19 cellular contexts compared by ENCODE assay signal in genomic region chr2:101790416-101790815, GRCh38.
DNase-seq lines count a peak whose midpoint lies in the region; ATAC-seq and TF ChIP-seq lines count a peak whose summit lies in the region.
"Had no signal": no experiment of that assay in that cellular context is flagged by ENCODE, and none has a peak within 500 bp of the region (broad histone marks: within the 10 kb centered on the region; RNA-seq: fewer than 3 reads in every experiment).

No MANE protein-coding gene starts in this region.

- H3K27ac ChIP-seq in brain microvascular endothelial cell = peak overlapping the region; percentile 49
- peak overlapping the region; percentile 57 to 73 for H3K27ac ChIP-seq in tibial artery
- H3K27ac ChIP-seq: A549, thyroid gland had no signal

- H3K27ac Mint-ChIP-seq in activated naive CD4-positive, alpha-beta T cell treated with anti-CD3 and anti-CD28 coated beads, Interleukin-2, amount 50 U/mL, for 24 hours = peak overlapping the region; percentile 87
- H3K27ac Mint-ChIP-seq in activated naive CD4-positive, alpha-beta T cell treated with anti-CD3 and anti-CD28 coated beads for 36 hours = no peak overlapping the region
- H3K27ac Mint-ChIP-seq in memory B cell = peak overlapping the region; percentile 68

- in situ Hi-C loops in brain microvascular endothelial cell (cut with HindIII; ENCODE audit: low pct_ligation_motif_present, low sequenced_read_pairs) = no loop called here

- CTCF ChIA-PET in activated naive CD4-positive, alpha-beta T cell treated with anti-CD3 and anti-CD28 coated beads for 36 hours (lab: Charles Lee) = no interaction called here

- intact Hi-C loops in activated naive CD4-positive, alpha-beta T cell treated with anti-CD3 and anti-CD28 coated beads for 36 hours (cut with micrococcal nuclease) = no loop called here
- intact Hi-C loops in tibial artery (cut with DNase I; ENCODE audit: low total_unique reads) = no loop called here

- H3K4me3 ChIP-seq in brain microvascular endothelial cell (ENCODE audit: low read depth, low read length) = no peak overlapping the region
- no peak overlapping the region for H3K4me3 ChIP-seq in tibial artery
- H3K4me3 ChIP-seq: A549, ovary, thyroid gland had no signal

- H3K4me1 Mint-ChIP-seq in activated naive CD4-positive, alpha-beta T cell treated with anti-CD3 and anti-CD28 coated beads, Interleukin-2, amount 50 U/mL, for 24 hours = peaks cover 87% of the 10 kb centered on the region
- peaks cover 71% of the 10 kb centered on the region for H3K4me1 Mint-ChIP-seq in activated naive CD4-positive, alpha-beta T cell treated with anti-CD3 and anti-CD28 coated beads for 36 hours (ENCODE audit: low read depth)
- H3K4me1 Mint-ChIP-seq in memory B cell = peaks cover 52% of the 10 kb centered on the region

- ATAC-seq in memory B cell (ENCODE audit: low read depth) (no peak), HG02973 (IDR thresholded peaks at IDR 0.05; ENCODE audit: unreplicated experiment) (no peak)
- ATAC-seq: A549, esophagus mucosa had no signal

- TF ChIP-seq CTCF in brain microvascular endothelial cell (IDR thresholded peaks at IDR 0.05; ENCODE audit: low read depth, low read length, missing control alignments) (no peak), tibial artery (IDR thresholded peaks at IDR 0.05) (no peak)

- H3K9me3 ChIP-seq in tibial artery = no peaks in the 10 kb centered on the region
- H3K9me3 ChIP-seq: A549, ovary, thyroid gland had no signal

- peaks cover 0 to 74% (median 16%) of the 10 kb centered on the region in 4 donors for H3K4me1 ChIP-seq in tibial artery

- H3K27me3 Mint-ChIP-seq in activated naive CD4-positive, alpha-beta T cell treated with anti-CD3 and anti-CD28 coated beads, Interleukin-2, amount 50 U/mL, for 24 hours = no peaks in the 10 kb centered on the region
- H3K27me3 Mint-ChIP-seq in activated naive CD4-positive, alpha-beta T cell treated with anti-CD3 and anti-CD28 coated beads for 36 hours (ENCODE audit: low read depth) = no peaks in the 10 kb centered on the region
- H3K27me3 Mint-ChIP-seq in memory B cell = no peaks in the 10 kb centered on the region

- H3K36me3 Mint-ChIP-seq in activated naive CD4-positive, alpha-beta T cell treated with anti-CD3 and anti-CD28 coated beads, Interleukin-2, amount 50 U/mL, for 24 hours = peaks cover 17% of the 10 kb centered on the region
- H3K36me3 Mint-ChIP-seq in activated naive CD4-positive, alpha-beta T cell treated with anti-CD3 and anti-CD28 coated beads for 36 hours (ENCODE audit: low read depth) = peaks cover 20% of the 10 kb centered on the region
- H3K36me3 Mint-ChIP-seq in memory B cell = peaks cover 30% of the 10 kb centered on the region

- no peak overlapping the region for H3K4me3 Mint-ChIP-seq in activated naive CD4-positive, alpha-beta T cell treated with anti-CD3 and anti-CD28 coated beads, Interleukin-2, amount 50 U/mL, for 24 hours
- no peak overlapping the region for H3K4me3 Mint-ChIP-seq in activated naive CD4-positive, alpha-beta T cell treated with anti-CD3 and anti-CD28 coated beads for 36 hours
- no peak overlapping the region for H3K4me3 Mint-ChIP-seq in memory B cell

- DNase-seq in activated naive CD4-positive, alpha-beta T cell treated with anti-CD3 and anti-CD28 coated beads for 36 hours = no peak
- no peak for DNase-seq in brain microvascular endothelial cell
- no peak for DNase-seq in memory B cell (ENCODE audit: low spot score in 2 of 2)
- DNase-seq in tibial artery = no peak
- no peak for DNase-seq in OCI-M1 (lab: John Stamatoyannopoulos, UW)
- DNase-seq in central memory CD4-positive, alpha-beta T cell = no peak
- DNase-seq: activated CD4-positive, CD25-positive, alpha-beta regulatory T cell treated with anti-CD3 and anti-CD28 coated beads, Interleukin-2, amount 50 U/mL, for 72 hours; activated CD8-positive, alpha-beta memory T cell treated with anti-CD3 and anti-CD28 coated beads, Interleukin-2, amount 50 U/mL, for 48 hours; activated naive CD4-positive, alpha-beta T cell treated with anti-CD3 and anti-CD28 coated beads, Interleukin-2, amount 50 U/mL, for 16 hours; GDM1; MV-4-11; NCI-H2107; NCI-H748 treated with DMSO at 0.1 percent for 48 hours; thyroid gland had no signal

- peaks cover 5% of the 10 kb centered on the region for H3K36me3 ChIP-seq in brain microvascular endothelial cell (replicated peaks)
- H3K36me3 ChIP-seq in tibial artery = no peaks in the 10 kb centered on the region
- H3K36me3 ChIP-seq: ovary, thyroid gland had no signal

- H3K27me3 ChIP-seq in brain microvascular endothelial cell (replicated peaks) (no peaks in the 10 kb centered on the region), tibial artery (no peaks in the 10 kb centered on the region)
- H3K27me3 ChIP-seq: ovary, thyroid gland had no signal

- H3K9me3 Mint-ChIP-seq in activated naive CD4-positive, alpha-beta T cell treated with anti-CD3 and anti-CD28 coated beads, Interleukin-2, amount 50 U/mL, for 24 hours = no peaks in the 10 kb centered on the region
- H3K9me3 Mint-ChIP-seq in activated naive CD4-positive, alpha-beta T cell treated with anti-CD3 and anti-CD28 coated beads for 36 hours = no peaks in the 10 kb centered on the region
- H3K9me3 Mint-ChIP-seq in memory B cell = no peaks in the 10 kb centered on the region
